In the genomic region with DNA sequence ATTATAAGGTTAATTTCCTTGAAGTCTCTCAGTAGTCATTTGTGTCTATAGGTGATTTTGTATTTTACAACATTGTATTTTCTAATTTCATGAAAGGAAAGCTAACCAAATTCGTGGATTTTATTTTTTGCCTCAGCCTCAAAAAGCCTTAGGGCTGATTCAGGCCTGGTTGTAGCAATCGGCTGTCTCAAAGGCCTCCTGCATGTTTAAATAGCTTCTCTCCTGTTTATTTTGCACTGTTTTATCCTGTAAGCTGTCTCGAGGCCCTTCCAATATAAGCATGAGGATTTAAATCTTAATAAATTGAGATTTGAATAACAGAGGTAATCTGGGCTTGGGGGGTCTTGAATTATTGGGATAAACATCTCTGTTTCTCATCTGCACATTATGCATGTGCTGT, we compare ENCODE assay signal across 17 cellular contexts.
"Had no signal": no experiment of that assay in that cellular context is flagged by ENCODE, and none has a peak within 500 bp of the region (broad histone marks: within the 10 kb centered on the region; RNA-seq: fewer than 3 reads in every experiment).

No MANE protein-coding gene starts in this region.

- H3K9me3 ChIP-seq: lower lobe of right lung, spleen, upper lobe of right lung had no signal

- H3K9me3 Mint-ChIP-seq: dendritic cell treated with granulocyte-macrophage colony-stimulating factor and Interleukin-4, amounts not matched to agents 40 ng/mL and 50 ng/mL, for 4 days; nephron progenitor cell had no signal

- H3K27ac Mint-ChIP-seq: dendritic cell treated with granulocyte-macrophage colony-stimulating factor and Interleukin-4, amounts not matched to agents 40 ng/mL and 50 ng/mL, for 4 days; nephron progenitor cell had no signal

- H3K27me3 Mint-ChIP-seq: dendritic cell treated with granulocyte-macrophage colony-stimulating factor and Interleukin-4, amounts not matched to agents 40 ng/mL and 50 ng/mL, for 4 days had no signal

- ATAC-seq: left colon, lower lobe of right lung, upper lobe of right lung had no signal

- H3K4me1 ChIP-seq: upper lobe of right lung had no signal

- H3K4me3 ChIP-seq: lower lobe of right lung, spleen, upper lobe of right lung had no signal

- DNase-seq: activated CD4-positive, alpha-beta T cell treated with anti-CD3 and anti-CD28 coated beads, Interleukin-2, amount 50 U/mL, for 4 hours; activated effector memory CD4-positive, alpha-beta T cell treated with Interleukin-2 at 50 U/mL for 16 hours; activated naive CD4-positive, alpha-beta T cell treated with anti-CD3 and anti-CD28 coated beads, Interleukin-2, amount 50 U/mL, for 16 hours; effector CD8-positive, alpha-beta T cell; islet precursor cell; left colon; lower lobe of right lung; nephron progenitor cell; nucleus accumbens; posterior cingulate gyrus; spleen; stimulated activated naive CD4-positive, alpha-beta T cell; T-helper 2 cell; upper lobe of right lung; WERI-Rb-1 had no signal

- H3K27ac ChIP-seq: lower lobe of right lung, spleen, upper lobe of right lung, WERI-Rb-1 had no signal

- FAIRE-seq: bronchial epithelial cell had no signal

- H3K27me3 ChIP-seq: spleen, upper lobe of right lung had no signal

- H3K4me3 Mint-ChIP-seq: dendritic cell treated with granulocyte-macrophage colony-stimulating factor and Interleukin-4, amounts not matched to agents 40 ng/mL and 50 ng/mL, for 4 days; nephron progenitor cell had no signal
